ENCODE assay signal across 11 cellular contexts in genomic region chr16:12298285-12298684, GRCh38.
"Had no signal": no experiment of that assay in that cellular context is flagged by ENCODE, and none has a peak within 500 bp of the region (broad histone marks: within the 10 kb centered on the region; RNA-seq: fewer than 3 reads in every experiment).

No MANE protein-coding gene starts in this region.

- H3K9me3 ChIP-seq: HAP-1 had no signal

- H3K36me3 ChIP-seq: HAP-1 had no signal

- H3K4me2 ChIP-seq: GM23338 had no signal

- H2AFZ ChIP-seq: GM23248, GM23338 had no signal

- H3K9ac ChIP-seq: GM23248 had no signal

- H3K4me3 ChIP-seq: GM23248, GM23338, HAP-1 had no signal

- FAIRE-seq: H1, H54 had no signal

- H3K4me1 ChIP-seq: HAP-1 had no signal

- ATAC-seq: GM23338, HCT116 had no signal

- H3K27ac ChIP-seq: GM23248 had no signal

- DNase-seq: GM23248, GOT3, H7, H9, HCEC 1CT, HFFc6 had no signal
